In the genomic region with DNA sequence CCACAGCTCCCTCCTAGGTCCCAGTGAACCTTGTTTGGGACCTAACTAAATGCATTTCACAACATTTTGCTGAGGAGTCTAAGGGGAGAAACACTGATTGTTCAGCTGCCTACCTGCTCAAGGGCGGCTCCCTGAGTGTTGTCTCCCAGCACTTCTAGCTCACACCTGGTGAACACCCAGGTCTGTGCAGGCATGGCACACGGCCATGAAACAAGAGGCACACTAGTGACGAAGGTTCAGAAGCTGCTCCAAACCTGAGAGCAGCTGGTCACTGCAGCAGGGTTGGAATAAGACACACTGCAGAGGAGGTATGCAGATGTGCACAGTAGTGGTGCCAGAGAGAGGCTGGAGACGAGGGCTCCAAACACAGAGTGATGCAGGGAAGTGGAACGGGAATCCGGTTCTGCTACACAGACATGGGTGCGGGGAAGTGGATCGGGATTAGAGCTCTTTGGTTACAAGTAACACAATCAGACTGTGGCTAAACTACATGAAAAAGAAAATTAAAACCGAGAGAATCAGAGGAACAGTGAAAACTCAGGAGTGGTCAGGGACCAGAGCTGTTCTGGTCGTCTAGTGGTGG, we compare ENCODE assay signal across 24 cellular contexts.
DNase-seq lines count a peak whose midpoint lies in the region; ATAC-seq and TF ChIP-seq lines count a peak whose summit lies in the region.
"Had no signal": no experiment of that assay in that cellular context is flagged by ENCODE, and none has a peak within 500 bp of the region (broad histone marks: within the 10 kb centered on the region; RNA-seq: fewer than 3 reads in every experiment).

No MANE protein-coding gene starts in this region.

- H3K4me2 ChIP-seq in H9 (ENCODE audit: insufficient read depth, insufficient read length, low read length) (no peak overlapping the region), PC-3 (ENCODE audit: low read length) (no peak overlapping the region)

- H2AFZ ChIP-seq in H9 (ENCODE audit: low read length) (no peak overlapping the region), PC-3 (ENCODE audit: low read length) (no peak overlapping the region)
- H2AFZ ChIP-seq: GM23248 had no signal

- no peak overlapping the region for H3K18ac ChIP-seq in H9 (ENCODE audit: insufficient read length, low read depth, low read length)

- BruUV-seq in PC-3 (replicated peaks; lab: Mats Ljungman, UMichigan): no TSS peak

- no peak overlapping the region for H4K91ac ChIP-seq in H9 (ENCODE audit: insufficient read length, low read depth, low read length)

- H3K56ac ChIP-seq in H9 (ENCODE audit: insufficient read length, low read depth, low read length): no peak overlapping the region

- H4K5ac ChIP-seq in H9 (ENCODE audit: insufficient read length, low read depth, low read length): no peak overlapping the region

- H3K27ac ChIP-seq in H9 (ENCODE audit: insufficient read length, low read depth, low read length) (no peak overlapping the region), RWPE2 (ENCODE audit: poor library complexity, severe bottlenecking) (no peak overlapping the region), upper lobe of right lung (no peak overlapping the region), PC-3 (ENCODE audit: low read length) (no peak overlapping the region), colonic mucosa (no peak overlapping the region)
- H3K27ac ChIP-seq: C4-2B, GM23248, Peyer's patch, SK-N-MC had no signal

- H2BK120ac ChIP-seq in H9 (ENCODE audit: low read depth, low read length, poor library complexity, severe bottlenecking): no peak overlapping the region

- no peak overlapping the region for H3K4ac ChIP-seq in H9 (ENCODE audit: low read depth, low read length)

- H2AK5ac ChIP-seq in H9 (ENCODE audit: insufficient read length, low read length): no peak overlapping the region

- no peaks in the 10 kb centered on the region for H3K79me1 ChIP-seq in H9 (ENCODE audit: insufficient read depth, low read depth, low read length, poor library complexity, severe bottlenecking)

- peak; percentile 32; the same call in 2 of the 3 replicates for ATAC-seq in RWPE2 (ENCODE audit: low read depth)
- ATAC-seq in upper lobe of right lung: peak; percentile 15
- ATAC-seq in PC-3: no peak
- ATAC-seq: CD8-positive, alpha-beta T cell; K562 had no signal

- peak overlapping the region; percentile 45; the same call in 1 of the 2 replicates for H3K14ac ChIP-seq in H9 (ENCODE audit: insufficient read depth, low read length)

- H3K9me2 ChIP-seq in PC-3 (replicated peaks; ENCODE audit: low read length): no peaks in the 10 kb centered on the region

- no peak overlapping the region for H3T11ph ChIP-seq in H9 (ENCODE audit: low read length)

- POLR2A ChIA-PET in PC-3 (lab: Charles Lee; ENCODE audit: unreplicated experiment): no interaction called here

- peaks cover 3% of the 10 kb centered on the region for H3K27me3 Mint-ChIP-seq in H9 (ENCODE audit: low read depth)
- H3K27me3 Mint-ChIP-seq: B cell had no signal

- peaks cover 0 to 5% (median 0%) of the 10 kb centered on the region in 3 experiments; a peak in 3 of 7 replicates for H3K36me3 Mint-ChIP-seq in H9 (ENCODE audit: insufficient read depth in 1 of 3, low read depth in 3 of 3)
- H3K36me3 Mint-ChIP-seq: CD8-positive, alpha-beta T cell had no signal

- no peaks in the 10 kb centered on the region for H3K36me3 ChIP-seq in RWPE2 (ENCODE audit: low read depth)
- no peaks in the 10 kb centered on the region for H3K36me3 ChIP-seq in upper lobe of right lung
- no peaks in the 10 kb centered on the region for H3K36me3 ChIP-seq in PC-3 (ENCODE audit: low read depth, low read length)
- no peaks in the 10 kb centered on the region for H3K36me3 ChIP-seq in colonic mucosa
- H3K36me3 ChIP-seq: HAP-1, Peyer's patch had no signal

- TF ChIP-seq CTCF in H9 (conservative IDR thresholded peaks at IDR 0.05) (no peak), RWPE2 (IDR thresholded peaks at IDR 0.05; ENCODE audit: poor library complexity, severe bottlenecking) (no peak), upper lobe of right lung (IDR thresholded peaks at IDR 0.05) (no peak), PC-3 (conservative IDR thresholded peaks at IDR 0.05; ENCODE audit: low read depth, low read length) (no peak), colonic mucosa (IDR thresholded peaks at IDR 0.05) (no peak)

- H3K27ac Mint-ChIP-seq in H9: no peak overlapping the region
- H3K27ac Mint-ChIP-seq: B cell; CD8-positive, alpha-beta T cell; HFFc6 had no signal

- H3K23me2 ChIP-seq in H9 (ENCODE audit: insufficient read length, low read depth, low read length, poor library complexity, severe bottlenecking): no peaks in the 10 kb centered on the region

- no peak overlapping the region for H3K9ac ChIP-seq in H9 (ENCODE audit: extremely low read depth, insufficient read length, low read length)
- no peak overlapping the region for H3K9ac ChIP-seq in PC-3 (ENCODE audit: low read length)
- no peak overlapping the region for H3K9ac ChIP-seq in colonic mucosa (ENCODE audit: low read depth in 2 of 2, low read length in 2 of 2)
- H3K9ac ChIP-seq: GM23248 had no signal

- no CpG with 5 or more reads among the region's 10 CpGs for WGBS in H9 (ENCODE audit: extremely low coverage, insufficient read length, low lambda C conversion rate)

- H3K4me1 Mint-ChIP-seq in H9: no peaks in the 10 kb centered on the region
- H3K4me1 Mint-ChIP-seq: B cell had no signal

- H4K8ac ChIP-seq in H9 (replicated peaks; ENCODE audit: insufficient read length, low read depth, low read length): no peak overlapping the region

- H3K4me3 Mint-ChIP-seq in H9: no peak overlapping the region
- H3K4me3 Mint-ChIP-seq: B cell; CD8-positive, alpha-beta T cell; HFFc6 had no signal

- H3K23ac ChIP-seq in H9 (ENCODE audit: insufficient read length, low read depth, low read length): no peak overlapping the region

- no peak overlapping the region for H2BK5ac ChIP-seq in H9 (ENCODE audit: insufficient read length, low read length)

- no peaks in the 10 kb centered on the region for H3K79me2 ChIP-seq in H9 (ENCODE audit: insufficient read depth, low read length)
- H3K79me2 ChIP-seq in PC-3 (ENCODE audit: low read length): no peaks in the 10 kb centered on the region

- intact Hi-C loops in upper lobe of right lung (cut with DNase I): no loop called here
- intact Hi-C loops in PC-3 (cut with micrococcal nuclease): no loop called here
- intact Hi-C loops in colonic mucosa (cut with DNase I): no loop called here

- H2BK15ac ChIP-seq in H9 (ENCODE audit: low read depth, low read length): no peak overlapping the region

- no peaks in the 10 kb centered on the region for H3K4me1 ChIP-seq in H9 (ENCODE audit: insufficient read depth, low read length)
- H3K4me1 ChIP-seq in RWPE2 (ENCODE audit: insufficient read depth, poor library complexity, severe bottlenecking): no peaks in the 10 kb centered on the region
- H3K4me1 ChIP-seq in upper lobe of right lung: no peaks in the 10 kb centered on the region
- no peaks in the 10 kb centered on the region for H3K4me1 ChIP-seq in PC-3 (ENCODE audit: insufficient read depth, low read length)
- no peaks in the 10 kb centered on the region for H3K4me1 ChIP-seq in colonic mucosa
- H3K4me1 ChIP-seq: HAP-1, Peyer's patch had no signal

- no peaks in the 10 kb centered on the region for H3K9me3 ChIP-seq in H9 (ENCODE audit: control insufficient read depth, low read depth, low read length)
- H3K9me3 ChIP-seq in RWPE2 (ENCODE audit: severe bottlenecking): no peaks in the 10 kb centered on the region
- H3K9me3 ChIP-seq in upper lobe of right lung: no peaks in the 10 kb centered on the region
- H3K9me3 ChIP-seq in PC-3 (ENCODE audit: low read length): peaks cover 25% of the 10 kb centered on the region; the same call in 1 of the 2 replicates
- no peaks in the 10 kb centered on the region for H3K9me3 ChIP-seq in colonic mucosa
- H3K9me3 ChIP-seq: HAP-1, Peyer's patch had no signal

- no peaks in the 10 kb centered on the region for H3K27me3 ChIP-seq in H9 (ENCODE audit: insufficient read depth, low read length)
- H3K27me3 ChIP-seq in RWPE2 (ENCODE audit: insufficient read depth, poor library complexity, severe bottlenecking): peaks cover 94% of the 10 kb centered on the region
- no peaks in the 10 kb centered on the region for H3K27me3 ChIP-seq in upper lobe of right lung
- no peaks in the 10 kb centered on the region for H3K27me3 ChIP-seq in PC-3 (ENCODE audit: low read length)
- H3K27me3 ChIP-seq in colonic mucosa: no peaks in the 10 kb centered on the region
- H3K27me3 ChIP-seq: Peyer's patch had no signal

- H2BK12ac ChIP-seq in H9 (ENCODE audit: insufficient read length, low read depth, low read length): no peak overlapping the region

- no peaks in the 10 kb centered on the region for H3F3A ChIP-seq in PC-3 (ENCODE audit: low read length, unreplicated experiment)

- no peak for DNase-seq in H9
- DNase-seq in NCI-H1105 treated with DMSO at 0.1 percent for 48 hours (lab: John Stamatoyannopoulos, UW): peak; percentile 9
- no peak for DNase-seq in RWPE2 (ENCODE audit: low spot score)
- DNase-seq in upper lobe of right lung: no peak
- no peak for DNase-seq in PC-3
- no peak for DNase-seq in colonic mucosa
- DNase-seq in NCI-H446 (lab: John Stamatoyannopoulos, UW): no peak
- DNase-seq: CD8-positive, alpha-beta T cell; GM23248; HFFc6; Kasumi-1; NCI-H1092 treated with DMSO at 0.1 percent for 48 hours; NCI-H146; NCI-H2081; NCI-H446 treated with DMSO at 0.1 percent for 48 hours; NCI-H526; NCI-H82; Peyer's patch; SIG-M5 had no signal

- no peak overlapping the region for H3K4me3 ChIP-seq in RWPE2 (ENCODE audit: severe bottlenecking)
- no peak overlapping the region for H3K4me3 ChIP-seq in upper lobe of right lung
- H3K4me3 ChIP-seq in PC-3 (ENCODE audit: low read length): no peak overlapping the region
- H3K4me3 ChIP-seq in colonic mucosa: no peak overlapping the region
- H3K4me3 ChIP-seq: GM23248, HAP-1, K562, Peyer's patch, SK-N-MC had no signal

- H4K20me1 ChIP-seq in H9 (ENCODE audit: control insufficient read depth, insufficient read depth, insufficient read length): no peaks in the 10 kb centered on the region
- H4K20me1 ChIP-seq in PC-3 (ENCODE audit: low read length): no peaks in the 10 kb centered on the region

- peaks cover 0 to 8% of the 10 kb centered on the region in 2 experiments; a peak in 2 of 5 replicates for H3K9me3 Mint-ChIP-seq in H9
- H3K9me3 Mint-ChIP-seq: CD8-positive, alpha-beta T cell had no signal

- CTCF ChIA-PET in PC-3 (lab: Charles Lee): no interaction called here

- H2BK20ac ChIP-seq in H9 (ENCODE audit: low read depth, low read length, poor library complexity, severe bottlenecking): no peak overlapping the region
